ENCODE assay signal across 16 cellular contexts in the genomic region with DNA sequence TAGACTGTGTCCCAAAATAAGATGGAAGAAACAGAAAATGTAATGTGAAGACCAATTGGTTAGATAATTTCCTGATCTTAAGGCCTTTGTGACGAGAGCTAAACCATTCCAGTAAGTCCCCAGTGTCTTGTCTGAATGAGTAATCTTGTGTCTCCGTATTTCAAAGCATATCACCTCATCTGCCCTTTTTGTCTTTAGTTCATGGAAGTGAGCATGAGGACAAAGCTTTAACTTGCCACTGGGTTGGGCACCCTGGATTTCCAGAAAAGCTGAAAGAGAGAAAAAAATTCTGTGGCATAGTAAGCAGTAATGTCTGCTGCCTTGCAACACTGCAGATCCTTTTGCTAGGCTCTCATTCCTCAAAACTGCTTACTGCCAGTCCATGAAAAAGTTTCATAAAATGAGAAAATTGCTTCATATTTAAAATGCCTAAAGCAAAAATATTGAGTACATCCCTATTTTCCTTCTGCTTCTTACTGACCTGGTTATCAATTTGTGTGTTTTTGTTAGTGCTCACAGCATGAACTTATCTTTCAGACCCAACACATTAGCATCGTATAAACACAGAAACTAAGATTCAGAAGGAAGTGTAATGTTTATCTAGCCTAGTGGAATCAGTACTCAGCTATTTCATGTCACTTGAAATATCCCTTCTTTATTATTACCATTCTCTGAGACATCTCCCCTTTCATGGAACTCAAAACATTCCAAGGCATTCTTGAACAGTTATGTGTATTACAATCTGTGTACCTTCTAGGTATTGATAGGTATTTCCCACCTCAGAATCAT. TPM values are rescaled to one million over a fixed set of nuclear protein-coding genes. Genes with fewer than 3 reads are reported as not detected.
DNase-seq lines count a peak whose midpoint lies in the region; ATAC-seq and TF ChIP-seq lines count a peak whose summit lies in the region.
"Had no signal": no experiment of that assay in that cellular context is flagged by ENCODE, and none has a peak within 500 bp of the region (broad histone marks: within the 10 kb centered on the region; RNA-seq: fewer than 3 reads in every experiment).

No MANE protein-coding gene starts in this region.

- no peak for TF ChIP-seq CTCF in fibroblast of lung (conservative IDR thresholded peaks at IDR 0.05 in 1 of 2, IDR thresholded peaks at IDR 0.05 in 1 of 2; ENCODE audit: low read depth in 1 of 2, low read length in 2 of 2)
- no peak for TF ChIP-seq CTCF in parathyroid adenoma (IDR thresholded peaks at IDR 0.05)

- H3K4me1 ChIP-seq in SJSA1 (replicated peaks) (peaks cover 17% of the 10 kb centered on the region), fibroblast of lung (ENCODE audit: control insufficient read depth, extremely low read depth, insufficient read depth, low read length) (peaks cover 6% of the 10 kb centered on the region), parathyroid adenoma (no peaks in the 10 kb centered on the region), HAP-1 (no peaks in the 10 kb centered on the region)
- no peaks in the 10 kb centered on the region for H3K4me1 ChIP-seq in naive thymus-derived CD4-positive, alpha-beta T cell (ENCODE audit: control insufficient read depth in 2 of 2, insufficient read depth in 2 of 2, low read length in 2 of 2)

- no peaks in the 10 kb centered on the region for H3K27me3 ChIP-seq in SJSA1 (replicated peaks)
- H3K27me3 ChIP-seq in fibroblast of lung (ENCODE audit: control insufficient read depth, insufficient read depth, low read length): no peaks in the 10 kb centered on the region
- H3K27me3 ChIP-seq in parathyroid adenoma (ENCODE audit: control insufficient read depth, insufficient read depth, low read length): no peaks in the 10 kb centered on the region
- no peaks in the 10 kb centered on the region for H3K27me3 ChIP-seq in naive thymus-derived CD4-positive, alpha-beta T cell (ENCODE audit: control insufficient read depth in 2 of 2, insufficient read depth in 2 of 2, low read length in 2 of 2)
- H3K27me3 ChIP-seq in HAP-1 (ENCODE audit: low read depth): no peaks in the 10 kb centered on the region
- H3K27me3 ChIP-seq: vagina had no signal

- intact Hi-C loops in naive thymus-derived CD4-positive, alpha-beta T cell (cut with micrococcal nuclease): no loop called here

- H3K27me3 Mint-ChIP-seq in naive thymus-derived CD4-positive, alpha-beta T cell: peaks cover 0 to 2% (median 0%) of the 10 kb centered on the region in 5 donors
- H3K27me3 Mint-ChIP-seq: natural killer cell treated with Interleukin-12 subunit alpha and Interleukin-12 subunit beta and Interleukin-15 and Interleukin-18, amount 100 ng/mL, for 72 hours had no signal

- no peak for ATAC-seq in naive thymus-derived CD4-positive, alpha-beta T cell
- ATAC-seq: lower lobe of right lung; natural killer cell treated with Interleukin-12 subunit alpha and Interleukin-12 subunit beta and Interleukin-15 and Interleukin-18, amount 100 ng/mL, for 72 hours had no signal

- H3K9me3 ChIP-seq in SJSA1 (replicated peaks) (no peaks in the 10 kb centered on the region), fibroblast of lung (ENCODE audit: control insufficient read depth, insufficient read depth, low read depth, low read length) (no peaks in the 10 kb centered on the region), parathyroid adenoma (ENCODE audit: control insufficient read depth, low read length) (no peaks in the 10 kb centered on the region), HAP-1 (no peaks in the 10 kb centered on the region)
- no peaks in the 10 kb centered on the region for H3K9me3 ChIP-seq in naive thymus-derived CD4-positive, alpha-beta T cell (ENCODE audit: control insufficient read depth in 2 of 3, low read length in 3 of 3)
- H3K9me3 ChIP-seq: lower lobe of right lung, vagina had no signal

- no peak overlapping the region for H3K4me3 ChIP-seq in SJSA1
- no peak overlapping the region for H3K4me3 ChIP-seq in fibroblast of lung (replicated peaks in 1 of 4; ENCODE audit: control extremely low read depth in 1 of 4, insufficient read depth in 1 of 4, low read depth in 3 of 4, low read length in 4 of 4)
- peak overlapping the region; percentile 22 for H3K4me3 ChIP-seq in parathyroid adenoma (ENCODE audit: low read depth, low read length)
- H3K4me3 ChIP-seq in naive thymus-derived CD4-positive, alpha-beta T cell (ENCODE audit: low read length): no peak overlapping the region
- H3K4me3 ChIP-seq in HAP-1: no peak overlapping the region
- H3K4me3 ChIP-seq: lower lobe of right lung, vagina had no signal

- in situ Hi-C loops in HAP-1 (cut with MboI; ENCODE audit: low sequenced_read_pairs): no loop called here

- H3K36me3 ChIP-seq in SJSA1 (no peaks in the 10 kb centered on the region), fibroblast of lung (ENCODE audit: control insufficient read depth, insufficient read depth, low read length) (no peaks in the 10 kb centered on the region), parathyroid adenoma (ENCODE audit: control insufficient read depth, insufficient read depth, low read length) (no peaks in the 10 kb centered on the region), HAP-1 (replicated peaks) (no peaks in the 10 kb centered on the region)
- H3K36me3 ChIP-seq in naive thymus-derived CD4-positive, alpha-beta T cell (ENCODE audit: control insufficient read depth in 2 of 3, insufficient read depth in 3 of 3, low read length in 3 of 3): no peaks in the 10 kb centered on the region
- H3K36me3 ChIP-seq: lower lobe of right lung, vagina had no signal

- no peak overlapping the region for H3K27ac Mint-ChIP-seq in naive thymus-derived CD4-positive, alpha-beta T cell
- H3K27ac Mint-ChIP-seq: natural killer cell treated with Interleukin-12 subunit alpha and Interleukin-12 subunit beta and Interleukin-15 and Interleukin-18, amount 100 ng/mL, for 72 hours had no signal

- H3K4me3 Mint-ChIP-seq in naive thymus-derived CD4-positive, alpha-beta T cell: no peak overlapping the region
- H3K4me3 Mint-ChIP-seq: natural killer cell treated with Interleukin-12 subunit alpha and Interleukin-12 subunit beta and Interleukin-15 and Interleukin-18, amount 100 ng/mL, for 72 hours had no signal

- peak overlapping the region; percentile 67 for H3K27ac ChIP-seq in SJSA1
- H3K27ac ChIP-seq in fibroblast of lung (ENCODE audit: insufficient read depth, low read length): peak overlapping the region; percentile 23
- H3K27ac ChIP-seq in parathyroid adenoma: no peak overlapping the region
- no peak overlapping the region for H3K27ac ChIP-seq in naive thymus-derived CD4-positive, alpha-beta T cell (ENCODE audit: low read depth, low read length)
- H3K27ac ChIP-seq: lower lobe of right lung, vagina had no signal

- DNase-seq in ELR (ENCODE audit: low read depth) (peak; percentile 46), SJSA1 (ENCODE audit: low read depth in 1 of 2, low spot score in 2 of 2) (peak in 1 of 2 experiments; percentile 26), fibroblast of lung (ENCODE audit: low read depth in 2 of 2) (peak; percentile 39 to 63), SIG-M5 treated with dmso at 0.1 percent for 504 hours (lab: John Stamatoyannopoulos, UW; ENCODE audit: unreplicated experiment) (no peak), HAP-1 (ENCODE audit: low spot score in 2 of 2) (no peak), SHP77 treated with DMSO at 0.1 percent for 48 hours (lab: John Stamatoyannopoulos, UW) (no peak)
- DNase-seq in naive thymus-derived CD4-positive, alpha-beta T cell: no peak
- DNase-seq: activated CD4-positive, alpha-beta T cell treated with anti-CD3 and anti-CD28 coated beads for 1 hour; activated naive CD4-positive, alpha-beta T cell treated with Interleukin-2 at 50 U/mL for 16 hours; lower lobe of right lung; NCI-H1436; NCI-H2227 treated with DMSO at 0.1 percent for 48 hours had no signal

- H3K4me2 ChIP-seq in fibroblast of lung (ENCODE audit: extremely low read depth, insufficient read depth, low read length): no peak overlapping the region
- no peak overlapping the region for H3K4me2 ChIP-seq in parathyroid adenoma (ENCODE audit: low read length)

- POLR2A ChIA-PET in naive thymus-derived CD4-positive, alpha-beta T cell (lab: Charles Lee): interaction anchor here (1.0 kb wide), 1 partner anchor 11 kb away, joined by 4 read pairs; no protein-coding TSS in a partner anchor

- H3K9me3 Mint-ChIP-seq in naive thymus-derived CD4-positive, alpha-beta T cell: peaks cover 0 to 3% (median 0%) of the 10 kb centered on the region in 11 donors
- H3K9me3 Mint-ChIP-seq: natural killer cell treated with Interleukin-12 subunit alpha and Interleukin-12 subunit beta and Interleukin-15 and Interleukin-18, amount 100 ng/mL, for 72 hours had no signal

- H3K9ac ChIP-seq in fibroblast of lung (ENCODE audit: insufficient read depth, low read length) (no peak overlapping the region), parathyroid adenoma (no peak overlapping the region)

- peaks cover 3 to 9% (median 4%) of the 10 kb centered on the region in 7 donors for H3K4me1 Mint-ChIP-seq in naive thymus-derived CD4-positive, alpha-beta T cell

- H4K20me1 ChIP-seq in fibroblast of lung (ENCODE audit: control insufficient read depth, extremely low read depth, insufficient read depth, low read length): no peaks in the 10 kb centered on the region

- H3K79me2 ChIP-seq in fibroblast of lung (ENCODE audit: control insufficient read depth, insufficient read depth, low read length) (no peaks in the 10 kb centered on the region), parathyroid adenoma (no peaks in the 10 kb centered on the region)

- peak overlapping the region; percentile 31 for H2AFZ ChIP-seq in fibroblast of lung (ENCODE audit: low read length)
- H2AFZ ChIP-seq in parathyroid adenoma: peak overlapping the region; percentile 22

- CTCF ChIA-PET in naive thymus-derived CD4-positive, alpha-beta T cell (lab: Charles Lee): no interaction called here

- peaks cover 0 to 5% (median 0%) of the 10 kb centered on the region in 5 donors for H3K36me3 Mint-ChIP-seq in naive thymus-derived CD4-positive, alpha-beta T cell
- H3K36me3 Mint-ChIP-seq: natural killer cell treated with Interleukin-12 subunit alpha and Interleukin-12 subunit beta and Interleukin-15 and Interleukin-18, amount 100 ng/mL, for 72 hours had no signal

RNA-seq across cellular contexts. Expression of a gene that starts 5.3 kb away (rescaled TPM):
- total RNA-seq in SJSA1 (2014; rRNA removed; shearing (Covaris generic)): not detected in 2 replicates
- 0.17 and 0.26 TPM in 2 replicates for total RNA-seq in fibroblast of lung
- polyA plus RNA-seq in fibroblast of lung: 0.09 TPM in 1 of 2 replicates, not detected in the other
- not detected in 2 replicates for polyA plus RNA-seq in fibroblast of lung (2012)
- polyA minus RNA-seq in fibroblast of lung (ENCODE audit: low replicate concordance): not detected in 2 replicates
- total RNA-seq in naive thymus-derived CD4-positive, alpha-beta T cell: not detected
- polyA plus RNA-seq in naive thymus-derived CD4-positive, alpha-beta T cell: not detected
- total RNA-seq: natural killer cell treated with Interleukin-12 subunit alpha and Interleukin-12 subunit beta and Interleukin-15 and Interleukin-18, amount 100 ng/mL, for 72 hours; SK-MEL-5 had no signal

Comparison
In these comparisons a context has a peak if more than half of its experiments do, and no peak if none do; other contexts are left out.
1. DNase-seq: peak in ELR (single experiment) and fibroblast of lung (2 of 2); none in naive thymus-derived CD4-positive, alpha-beta T cell (0 of 9), SIG-M5 treated with dmso at 0.1 percent for 504 hours (single experiment), HAP-1 (0 of 2) and SHP77 treated with DMSO at 0.1 percent for 48 hours (single experiment).
2. H3K27ac ChIP-seq: peak in SJSA1 (single experiment) and fibroblast of lung (single experiment); none in parathyroid adenoma (single experiment) and naive thymus-derived CD4-positive, alpha-beta T cell (single experiment).